In the genomic region with DNA sequence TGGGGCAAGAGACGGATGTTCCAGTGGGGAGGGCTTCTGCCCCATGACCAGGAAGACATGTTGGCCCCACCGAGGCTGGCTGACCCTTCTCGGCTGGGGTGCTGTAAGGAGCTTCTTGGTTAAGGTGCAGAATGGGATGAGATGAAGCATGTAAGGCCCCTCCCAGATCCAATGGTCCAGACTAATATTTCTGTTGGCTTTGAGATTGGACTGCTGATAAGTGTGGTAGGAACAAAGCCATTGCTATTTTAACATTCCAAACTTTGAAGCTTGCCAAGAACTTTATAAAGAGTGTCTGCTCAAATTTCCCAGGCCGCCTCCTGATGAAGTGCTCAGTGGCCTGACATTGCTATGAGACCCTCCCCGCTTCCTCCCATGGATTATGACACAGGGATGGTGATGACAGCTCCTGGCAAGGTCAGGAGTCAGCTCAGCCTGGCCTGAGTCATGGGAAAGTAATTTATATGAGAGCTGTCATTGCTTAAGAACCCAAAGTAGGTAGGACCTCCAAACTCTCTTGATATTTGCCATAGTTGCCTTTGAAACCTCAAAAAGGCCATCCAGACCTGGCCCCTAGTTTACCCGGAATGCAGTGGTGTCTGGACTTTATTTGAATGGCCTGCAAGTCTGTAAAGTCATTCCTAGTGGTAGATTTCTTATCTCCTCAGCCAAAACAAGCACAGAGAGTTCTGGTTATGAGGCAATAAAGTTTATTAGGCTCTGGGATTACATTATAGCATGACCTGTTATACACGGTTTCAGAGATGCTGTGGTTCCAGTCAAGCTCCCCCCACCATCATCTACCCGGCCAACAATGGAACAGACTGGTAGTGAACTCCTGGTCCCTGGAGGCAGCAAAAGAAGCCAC, we compare ENCODE assay signal across 9 cellular contexts. TPM values are rescaled to one million over a fixed set of nuclear protein-coding genes. Genes with fewer than 3 reads are reported as not detected.
DNase-seq lines count a peak whose midpoint lies in the region; ATAC-seq and TF ChIP-seq lines count a peak whose summit lies in the region.
"Had no signal": no experiment of that assay in that cellular context is flagged by ENCODE, and none has a peak within 500 bp of the region (broad histone marks: within the 10 kb centered on the region; RNA-seq: fewer than 3 reads in every experiment).

No MANE protein-coding gene starts in this region.

- H3K4me1 Mint-ChIP-seq in CD4-positive, alpha-beta memory T cell = no peaks in the 10 kb centered on the region
- H3K4me1 Mint-ChIP-seq in activated T-cell treated with anti-CD3 and anti-CD28 coated beads, Interleukin-2, amount 50 U/mL, for 24 hours (ENCODE audit: low read depth) = no peaks in the 10 kb centered on the region

- peak; percentile 22 for DNase-seq in DMS 273 (lab: John Stamatoyannopoulos, UW; ENCODE audit: unreplicated experiment)
- DNase-seq in RWPE1 (ENCODE audit: low spot score) = peak; percentile 98
- peak; percentile 86 for DNase-seq in fibroblast of the conjunctiva (ENCODE audit: low read depth)
- peak; percentile 89 for DNase-seq in posterior vena cava (ENCODE audit: low spot score)
- DNase-seq in CD4-positive, alpha-beta memory T cell = no peak
- no peak for DNase-seq in activated T-cell treated with anti-CD3 and anti-CD28 coated beads, Interleukin-2, amount 50 U/mL, for 24 hours
- DNase-seq in nucleus accumbens (lab: John Stamatoyannopoulos, UW) = no peak

- no peaks in the 10 kb centered on the region for H3K36me3 ChIP-seq in CD4-positive, alpha-beta memory T cell (ENCODE audit: insufficient read depth, low read length)
- H3K36me3 ChIP-seq: ovary had no signal

- intact Hi-C loops in posterior vena cava (cut with DNase I) = no loop called here
- intact Hi-C loops in CD4-positive, alpha-beta memory T cell (cut with micrococcal nuclease) = no loop called here

- CTCF ChIA-PET in RWPE1 (lab: Yijun Ruan, JAX) = interaction anchor here (0.6 to 6.1 kb wide), 5 partner anchors 10 to 1345 kb away, joined by 3 to 31 read pairs (median 3); no protein-coding TSS in a partner anchor
- CTCF ChIA-PET in CD4-positive, alpha-beta memory T cell (lab: Charles Lee; ENCODE audit: partially characterized antibody) = interaction anchor here (1.0 kb wide), 1 partner anchor 58 kb away, joined by 3 read pairs; no protein-coding TSS in a partner anchor

- no peaks in the 10 kb centered on the region for H3K27me3 Mint-ChIP-seq in CD4-positive, alpha-beta memory T cell
- H3K27me3 Mint-ChIP-seq in activated T-cell treated with anti-CD3 and anti-CD28 coated beads, Interleukin-2, amount 50 U/mL, for 24 hours = no peaks in the 10 kb centered on the region

- H3K27ac ChIP-seq in RWPE1 = peak overlapping the region; percentile 75
- no peak overlapping the region for H3K27ac ChIP-seq in CD4-positive, alpha-beta memory T cell (ENCODE audit: low read depth, low read length)
- H3K27ac ChIP-seq: ovary had no signal

- H3K9me3 ChIP-seq in CD4-positive, alpha-beta memory T cell (ENCODE audit: control insufficient read depth in 1 of 2, low read length in 2 of 2) = no peaks in the 10 kb centered on the region
- H3K9me3 ChIP-seq: ovary had no signal

- H3K9me3 Mint-ChIP-seq in CD4-positive, alpha-beta memory T cell = no peaks in the 10 kb centered on the region
- H3K9me3 Mint-ChIP-seq in activated T-cell treated with anti-CD3 and anti-CD28 coated beads, Interleukin-2, amount 50 U/mL, for 24 hours = no peaks in the 10 kb centered on the region

- H3K27ac Mint-ChIP-seq in CD4-positive, alpha-beta memory T cell = no peak overlapping the region
- H3K27ac Mint-ChIP-seq in activated T-cell treated with anti-CD3 and anti-CD28 coated beads, Interleukin-2, amount 50 U/mL, for 24 hours = no peak overlapping the region

- H3K27me3 ChIP-seq in CD4-positive, alpha-beta memory T cell (ENCODE audit: insufficient read depth, low read length) = no peaks in the 10 kb centered on the region
- H3K27me3 ChIP-seq: ovary had no signal

- no peaks in the 10 kb centered on the region for H3K4me1 ChIP-seq in CD4-positive, alpha-beta memory T cell (ENCODE audit: insufficient read depth, low read length)

- no peak for ATAC-seq in HG03342 (IDR thresholded peaks at IDR 0.05; ENCODE audit: unreplicated experiment)

- no peak for TF ChIP-seq CTCF in RWPE1 (conservative IDR thresholded peaks at IDR 0.05; ENCODE audit: low read depth)

- H3K4me3 Mint-ChIP-seq in CD4-positive, alpha-beta memory T cell = no peak overlapping the region
- no peak overlapping the region for H3K4me3 Mint-ChIP-seq in activated T-cell treated with anti-CD3 and anti-CD28 coated beads, Interleukin-2, amount 50 U/mL, for 24 hours

- H3K4me3 ChIP-seq in CD4-positive, alpha-beta memory T cell (ENCODE audit: low read length in 2 of 2) = no peak overlapping the region
- H3K4me3 ChIP-seq: ovary had no signal

- H3K36me3 Mint-ChIP-seq in CD4-positive, alpha-beta memory T cell = peaks cover 0 to 5% of the 10 kb centered on the region in 2 donors
- no peaks in the 10 kb centered on the region for H3K36me3 Mint-ChIP-seq in activated T-cell treated with anti-CD3 and anti-CD28 coated beads, Interleukin-2, amount 50 U/mL, for 24 hours (ENCODE audit: low read depth)

- POLR2A ChIA-PET in RWPE1 (lab: Yijun Ruan, JAX; ENCODE audit: low non-redundant PET) = no interaction called here
- POLR2A ChIA-PET in CD4-positive, alpha-beta memory T cell (lab: Charles Lee; ENCODE audit: partially characterized antibody) = no interaction called here

RNA-seq across cellular contexts. Expression of gene TGM2, which starts 55.2 kb away (rescaled TPM):
- total RNA-seq in posterior vena cava = 100 to 1,000 TPM; 442 to 500 TPM
- total RNA-seq in CD4-positive, alpha-beta memory T cell = under 1 TPM; 0.50 to 0.67 TPM
- under 1 TPM; 0.09 to 0.11 TPM for polyA plus RNA-seq in CD4-positive, alpha-beta memory T cell

Comparison
In these comparisons a context has a peak if more than half of its experiments do, and no peak if none do; other contexts are left out.
1. DNase-seq: peak in DMS 273 (single experiment), RWPE1 (single experiment), fibroblast of the conjunctiva (single experiment) and posterior vena cava (single experiment); none in CD4-positive, alpha-beta memory T cell (0 of 5), activated T-cell treated with anti-CD3 and anti-CD28 coated beads, Interleukin-2, amount 50 U/mL, for 24 hours (single experiment) and nucleus accumbens (0 of 56).
2. RNA of gene TGM2, which starts 55.2 kb away (total RNA-seq): 442 to 500 TPM in posterior vena cava; 0.50 to 0.67 TPM in CD4-positive, alpha-beta memory T cell; every median in the first group is over 100 times any median in the second.